8 cellular contexts compared by ENCODE assay signal in the genomic region with DNA sequence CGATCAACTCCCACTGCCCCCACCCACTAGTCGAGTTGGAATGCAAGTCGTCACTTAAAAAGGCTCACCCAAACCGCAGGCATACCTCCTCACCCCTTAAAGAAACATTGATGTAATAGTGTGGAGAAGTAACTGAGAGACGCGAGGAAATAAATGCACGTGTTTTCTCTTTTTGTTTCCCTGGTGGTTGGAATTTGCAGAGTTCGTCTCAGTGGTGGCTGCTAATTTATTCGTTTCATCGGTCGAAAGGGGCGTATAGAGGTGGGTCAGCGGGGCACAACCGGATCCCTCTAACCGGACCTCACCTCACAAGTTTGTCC. TPM values are rescaled to one million over a fixed set of nuclear protein-coding genes. Genes with fewer than 3 reads are reported as not detected.
A peak's percentile ranks its signal among the peaks of the same experiment; 100 is the strongest.
DNase-seq lines count a peak whose midpoint lies in the region; ATAC-seq and TF ChIP-seq lines count a peak whose summit lies in the region.

No MANE protein-coding gene starts in this region.

- peaks cover 7% of the 10 kb centered on the region for H3K4me1 Mint-ChIP-seq in activated naive CD8-positive, alpha-beta T cell treated with anti-CD3 and anti-CD28 coated beads for 36 hours
- peaks cover 2% of the 10 kb centered on the region for H3K4me1 Mint-ChIP-seq in activated naive CD8-positive, alpha-beta T cell treated with anti-CD3 and anti-CD28 coated beads, Interleukin-2, amount 50 U/mL, for 24 hours

- peaks cover 73% of the 10 kb centered on the region for H3K27me3 Mint-ChIP-seq in activated naive CD8-positive, alpha-beta T cell treated with anti-CD3 and anti-CD28 coated beads for 36 hours
- H3K27me3 Mint-ChIP-seq in activated naive CD8-positive, alpha-beta T cell treated with anti-CD3 and anti-CD28 coated beads, Interleukin-2, amount 50 U/mL, for 24 hours = peaks cover 69% of the 10 kb centered on the region

- H3K4me3 ChIP-seq in coronary artery (peak overlapping the region; percentile 73), mucosa of rectum (ENCODE audit: low read length in 2 of 2) (peak overlapping the region; percentile 44 to 65), aorta (ENCODE audit: low read length in 2 of 2) (peak overlapping the region; percentile 41 to 84)

- peaks cover 28 to 49% of the 10 kb centered on the region in 2 donors for H3K27me3 ChIP-seq in mucosa of rectum (ENCODE audit: control insufficient read depth in 2 of 2, insufficient read depth in 2 of 2, low read length in 2 of 2)
- no peaks in the 10 kb centered on the region for H3K27me3 ChIP-seq in aorta (ENCODE audit: control insufficient read depth in 1 of 2, insufficient read depth in 2 of 2, low read length in 1 of 2)

- no peaks in the 10 kb centered on the region for H3K9me3 Mint-ChIP-seq in activated naive CD8-positive, alpha-beta T cell treated with anti-CD3 and anti-CD28 coated beads for 36 hours
- no peaks in the 10 kb centered on the region for H3K9me3 Mint-ChIP-seq in activated naive CD8-positive, alpha-beta T cell treated with anti-CD3 and anti-CD28 coated beads, Interleukin-2, amount 50 U/mL, for 24 hours

- peak; percentile 0 for DNase-seq in activated naive CD8-positive, alpha-beta T cell treated with anti-CD3 and anti-CD28 coated beads for 36 hours
- no peak for DNase-seq in activated naive CD8-positive, alpha-beta T cell treated with anti-CD3 and anti-CD28 coated beads, Interleukin-2, amount 50 U/mL, for 24 hours
- no peak for DNase-seq in coronary artery (ENCODE audit: low spot score)
- no peak for DNase-seq in aorta
- DNase-seq in T-helper 9 cell = no peak
- DNase-seq in NCI-H345 (lab: John Stamatoyannopoulos, UW) = no peak
- DNase-seq in activated CD4-positive, alpha-beta T cell treated with anti-CD3 and anti-CD28 coated beads for 48 hours = no peak

- intact Hi-C loops in aorta (cut with DNase I) = loop anchor here in 1 of 2 donors (5.0 to 10.0 kb wide), 3 partner anchors 209 to 861 kb away; no protein-coding TSS in a partner anchor

- ATAC-seq in activated naive CD8-positive, alpha-beta T cell treated with anti-CD3 and anti-CD28 coated beads, Interleukin-2, amount 50 U/mL, for 24 hours = no peak
- ATAC-seq in aorta (ENCODE audit: low FRiP score) = no peak

- no peak for TF ChIP-seq CTCF in coronary artery (IDR thresholded peaks at IDR 0.05)

- H3K27ac Mint-ChIP-seq in activated naive CD8-positive, alpha-beta T cell treated with anti-CD3 and anti-CD28 coated beads for 36 hours = no peak overlapping the region
- no peak overlapping the region for H3K27ac Mint-ChIP-seq in activated naive CD8-positive, alpha-beta T cell treated with anti-CD3 and anti-CD28 coated beads, Interleukin-2, amount 50 U/mL, for 24 hours

- H3K9me3 ChIP-seq in mucosa of rectum (ENCODE audit: control insufficient read depth in 2 of 2, low read length in 2 of 2) (no peaks in the 10 kb centered on the region), aorta (ENCODE audit: control insufficient read depth, low read length) (no peaks in the 10 kb centered on the region)

- H3K9ac ChIP-seq in mucosa of rectum (ENCODE audit: low read depth in 1 of 2, low read length in 2 of 2) = no peak overlapping the region

- H3K4me1 ChIP-seq in mucosa of rectum (ENCODE audit: control insufficient read depth in 2 of 2, insufficient read depth in 2 of 2, low read length in 2 of 2) = peaks cover 3 to 10% of the 10 kb centered on the region in 2 donors
- H3K4me1 ChIP-seq in aorta (ENCODE audit: control insufficient read depth in 1 of 2, insufficient read depth in 2 of 2, low read length in 2 of 2) = no peaks in the 10 kb centered on the region

- no peaks in the 10 kb centered on the region for H3K36me3 Mint-ChIP-seq in activated naive CD8-positive, alpha-beta T cell treated with anti-CD3 and anti-CD28 coated beads for 36 hours
- no peaks in the 10 kb centered on the region for H3K36me3 Mint-ChIP-seq in activated naive CD8-positive, alpha-beta T cell treated with anti-CD3 and anti-CD28 coated beads, Interleukin-2, amount 50 U/mL, for 24 hours (ENCODE audit: low read depth)

- H3K27ac ChIP-seq in coronary artery (no peak overlapping the region), mucosa of rectum (ENCODE audit: low read depth in 2 of 2, low read length in 2 of 2) (no peak overlapping the region), aorta (ENCODE audit: low read depth in 1 of 2, low read length in 2 of 2) (no peak overlapping the region)

- H3K36me3 ChIP-seq in mucosa of rectum (ENCODE audit: control insufficient read depth in 2 of 2, insufficient read depth in 2 of 2, low read length in 2 of 2) (no peaks in the 10 kb centered on the region), aorta (ENCODE audit: control insufficient read depth in 1 of 2, insufficient read depth in 2 of 2, low read length in 1 of 2) (no peaks in the 10 kb centered on the region)

- 1% methylated on average over 15 of the region's 15 CpGs for WGBS in aorta, 2 donors

- H3K4me3 Mint-ChIP-seq in activated naive CD8-positive, alpha-beta T cell treated with anti-CD3 and anti-CD28 coated beads for 36 hours = peak overlapping the region; percentile 34
- H3K4me3 Mint-ChIP-seq in activated naive CD8-positive, alpha-beta T cell treated with anti-CD3 and anti-CD28 coated beads, Interleukin-2, amount 50 U/mL, for 24 hours = no peak overlapping the region

RNA-seq across cellular contexts. Expression of a gene that starts 5.1 kb away (rescaled TPM):
- total RNA-seq in activated naive CD8-positive, alpha-beta T cell treated with anti-CD3 and anti-CD28 coated beads for 36 hours = not detected
- 1 to 10 TPM in 1 of 2 donors, under 1 TPM in 1; 0.71 to 4.3 TPM for total RNA-seq in aorta
- polyA plus RNA-seq in aorta = under 1 TPM; 0.13 to 0.28 TPM
